9 cellular contexts compared by ENCODE assay signal in the genomic region with DNA sequence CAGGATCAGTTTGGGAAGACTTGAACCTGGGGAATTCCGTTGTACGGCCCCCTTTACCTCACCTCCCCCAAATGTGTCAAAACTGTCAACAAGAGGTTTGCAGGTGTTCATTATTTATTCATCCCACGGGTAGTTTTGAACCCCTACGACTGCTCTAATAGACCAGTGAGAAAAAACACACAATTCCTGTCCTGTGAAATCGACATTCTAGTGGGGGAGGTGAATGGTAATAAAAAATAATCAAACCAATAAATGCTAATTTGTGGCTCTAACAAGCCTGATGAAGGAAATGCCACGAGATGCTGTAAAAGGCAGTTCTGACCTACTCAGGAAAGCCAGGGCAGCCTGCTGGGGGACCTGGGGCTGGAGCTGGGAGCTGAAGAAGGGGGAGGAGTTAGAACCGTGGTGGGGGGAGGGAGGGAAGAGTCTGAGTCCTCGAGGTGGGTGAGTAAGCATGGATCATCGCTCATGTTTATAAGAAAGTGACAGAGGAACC. TPM values are rescaled to one million over a fixed set of nuclear protein-coding genes. Genes with fewer than 3 reads are reported as not detected.
DNase-seq lines count a peak whose midpoint lies in the region; TF ChIP-seq lines count a peak whose summit lies in the region.
"Had no signal": no experiment of that assay in that cellular context is flagged by ENCODE, and none has a peak within 500 bp of the region (broad histone marks: within the 10 kb centered on the region; RNA-seq: fewer than 3 reads in every experiment).

No MANE protein-coding gene starts in this region.

- peak overlapping the region; percentile 21; the same call in 1 of the 2 replicates for H3K27ac ChIP-seq in SJSA1

- H3K4me1 ChIP-seq in SJSA1 (replicated peaks) = peaks cover 40% of the 10 kb centered on the region

- in situ Hi-C loops in GM13976 (cut with MboI; ENCODE audit: low sequenced_read_pairs, unreplicated experiment) = loop anchor here (25.0 kb wide), 1 partner anchor 116 kb away; a partner anchor contains a TSS

- H3K4me3 ChIP-seq in SJSA1 = peak overlapping the region; percentile 58
- peak overlapping the region; percentile 24 for H3K4me3 ChIP-seq in fibroblast of villous mesenchyme (ENCODE audit: low read depth, low read length)
- peak overlapping the region; percentile 55 for H3K4me3 ChIP-seq in retinal pigment epithelial cell (ENCODE audit: low read length)

- TF ChIP-seq CTCF in GM13976 (IDR thresholded peaks at IDR 0.05; ENCODE audit: borderline replicate concordance, control extremely low read depth, extremely low read depth, insufficient read depth, missing control alignments) = no peak
- no peak for TF ChIP-seq CTCF in fibroblast of villous mesenchyme (IDR thresholded peaks at IDR 0.05; ENCODE audit: insufficient read depth, low read depth, low read length)
- no peak for TF ChIP-seq CTCF in retinal pigment epithelial cell (conservative IDR thresholded peaks at IDR 0.05; ENCODE audit: low read depth, low read length)

- H3K27me3 ChIP-seq in SJSA1 (replicated peaks) = no peaks in the 10 kb centered on the region

- H3K36me3 ChIP-seq in SJSA1 = peaks cover 28% of the 10 kb centered on the region

- DNase-seq in GM13976 (ENCODE audit: low spot score) = peak; percentile 44
- DNase-seq in SJSA1 (ENCODE audit: low read depth in 1 of 2, low spot score in 2 of 2) = no peak
- DNase-seq in fibroblast of villous mesenchyme (ENCODE audit: low read depth) = no peak
- DNase-seq in retinal pigment epithelial cell (ENCODE audit: low read depth) = no peak
- no peak for DNase-seq in SW 1271 (lab: John Stamatoyannopoulos, UW)
- DNase-seq in activated effector memory CD4-positive, alpha-beta T cell treated with anti-CD3 and anti-CD28 coated beads, Interleukin-2, amount 50 U/mL, for 16 hours = no peak
- no peak for DNase-seq in middle frontal gyrus (ENCODE audit: extremely low spot score, low spot score)
- no peak for DNase-seq in stimulated activated CD4-positive, alpha-beta T cell treated with anti-CD3 and anti-CD28 coated beads, Interleukin-2, amount 100 ng/mL, for 48 hours

- no peaks in the 10 kb centered on the region for H3K9me3 ChIP-seq in SJSA1 (replicated peaks)

RNA-seq across cellular contexts. Expression of a gene that starts 0.5 kb away (rescaled TPM):
- 35.5 and 57.8 TPM in 2 replicates for total RNA-seq in SJSA1 (2014; rRNA removed; shearing (Covaris generic))
- 29.6 and 33.7 TPM in 2 replicates for total RNA-seq in fibroblast of villous mesenchyme

RNA-seq across cellular contexts. Expression of a gene that starts 25.0 kb away (rescaled TPM):
- 0.45 TPM in 1 of 2 replicates, not detected in the other for total RNA-seq in SJSA1 (2014; rRNA removed; shearing (Covaris generic))
- total RNA-seq in fibroblast of villous mesenchyme = 6.1 and 27.6 TPM in 2 replicates

RNA-seq across cellular contexts. Expression of a gene that starts 25.7 kb away (rescaled TPM):
- not detected in 2 replicates for total RNA-seq in SJSA1 (2014; rRNA removed; shearing (Covaris generic))
- total RNA-seq in fibroblast of villous mesenchyme = not detected in 2 replicates
- total RNA-seq: LHCN-M2 had no signal

RNA-seq across cellular contexts. Expression of a gene that starts 30.5 kb away (rescaled TPM):
- total RNA-seq in SJSA1 (2014; rRNA removed; shearing (Covaris generic)) = 4.2 and 4.9 TPM in 2 replicates
- total RNA-seq in fibroblast of villous mesenchyme = 0.86 and 0.97 TPM in 2 replicates

RNA-seq across cellular contexts. Expression of a gene that starts 33.4 kb away (rescaled TPM):
- 13.2 and 18.6 TPM in 2 replicates for total RNA-seq in SJSA1 (2014; rRNA removed; shearing (Covaris generic))
- 22.9 and 23.2 TPM in 2 replicates for total RNA-seq in fibroblast of villous mesenchyme
